Comparison of ENCODE assay signal across 1 cellular context in genomic region chr12:6612247-6612646, GRCh38.
TF ChIP-seq lines count a peak whose summit lies in the region.

No MANE protein-coding gene starts in this region.

TF ChIP-seq in IMR-90, 13 proteins besides CTCF, POLR2A, EP300 and RAD21 (continued from another document):
- no peak for TF ChIP-seq CHD1 (IDR thresholded peaks at IDR 0.05; ENCODE audit: low read depth, low read length)
- TF ChIP-seq MAZ (IDR thresholded peaks at IDR 0.05; ENCODE audit: borderline replicate concordance, low read depth, low read length) = no peak
- no peak for TF ChIP-seq MXI1 (IDR thresholded peaks at IDR 0.05; ENCODE audit: borderline replicate concordance, low read depth, low read length)
